26 cellular contexts compared by ENCODE assay signal in genomic region chr7:116324582-116324981, GRCh38.
"Had no signal": no experiment of that assay in that cellular context is flagged by ENCODE, and none has a peak within 500 bp of the region (broad histone marks: within the 10 kb centered on the region; RNA-seq: fewer than 3 reads in every experiment).

No MANE protein-coding gene starts in this region.

- H3K9me3 Mint-ChIP-seq: activated CD4-positive, alpha-beta T cell treated with anti-CD3 and anti-CD28 coated beads, Interleukin-2, amount 10 ng/mL, durations not matched to agents 24 days and 14 days; activated naive CD8-positive, alpha-beta T cell treated with anti-CD3 and anti-CD28 coated beads, Interleukin-2, amount 10 ng/mL, durations not matched to agents 7 days and 5 days; activated T-cell treated with anti-CD3 and anti-CD28 coated beads, Interleukin-2, amount 50 U/mL, for 24 hours; activated T-helper 2 cell treated with anti-CD3 and anti-CD28 coated beads, Interferon-gamma antibody, Interleukin-2, Interleukin-4, amounts not matched to agents 10 μg/mL and 5 μg/mL and 100 μg/mL, durations not matched to agents 14 hours and 24 hours and 36 hours; central memory CD8-positive, alpha-beta T cell; neural progenitor cell; stimulated activated effector memory CD8-positive, alpha-beta T cell treated with anti-CD3 and anti-CD28 coated beads, Interleukin-12 subunit alpha, Interleukin-12 subunit beta, amount 100 ng/mL, for 72 hours had no signal

- H3K27ac ChIP-seq: coronary artery, gastroesophageal sphincter, heart left ventricle, neural progenitor cell, ovary, psoas muscle, skin epidermis, testis had no signal

- ATAC-seq: activated CD8-positive, alpha-beta T cell treated with anti-CD3 and anti-CD28 coated beads, Interleukin-2, amount 10 ng/mL, durations not matched to agents 7 days and 5 days; esophagus mucosa; gastroesophageal sphincter; heart left ventricle; left cardiac atrium; naive thymus-derived CD4-positive, alpha-beta T cell; psoas muscle; right cardiac atrium; stimulated activated effector memory CD8-positive, alpha-beta T cell treated with anti-CD3 and anti-CD28 coated beads, Interleukin-12 subunit alpha, Interleukin-12 subunit beta, amount 100 ng/mL, for 72 hours had no signal

- H3K27ac Mint-ChIP-seq: activated CD4-positive, alpha-beta T cell treated with anti-CD3 and anti-CD28 coated beads, Interleukin-2, amount 10 ng/mL, durations not matched to agents 24 days and 14 days; activated CD8-positive, alpha-beta T cell treated with anti-CD3 and anti-CD28 coated beads, Interleukin-2, amount 10 ng/mL, durations not matched to agents 7 days and 5 days; activated naive CD8-positive, alpha-beta T cell treated with anti-CD3 and anti-CD28 coated beads, Interleukin-2, amount 10 ng/mL, durations not matched to agents 7 days and 5 days; activated T-cell treated with anti-CD3 and anti-CD28 coated beads, Interleukin-2, amount 50 U/mL, for 24 hours; activated T-helper 2 cell treated with anti-CD3 and anti-CD28 coated beads, Interferon-gamma antibody, Interleukin-2, Interleukin-4, amounts not matched to agents 10 μg/mL and 5 μg/mL and 100 μg/mL, durations not matched to agents 14 hours and 24 hours and 36 hours; brain; naive thymus-derived CD4-positive, alpha-beta T cell; neural progenitor cell; stimulated activated effector memory CD8-positive, alpha-beta T cell treated with anti-CD3 and anti-CD28 coated beads, Interleukin-12 subunit alpha, Interleukin-12 subunit beta, amount 100 ng/mL, for 72 hours had no signal

- H3K9me3 ChIP-seq: gastroesophageal sphincter, ovary, psoas muscle, stomach, testis, upper lobe of left lung had no signal

- H3K36me3 Mint-ChIP-seq: activated naive CD8-positive, alpha-beta T cell treated with anti-CD3 and anti-CD28 coated beads, Interleukin-2, amount 10 ng/mL, durations not matched to agents 7 days and 5 days; brain; naive thymus-derived CD4-positive, alpha-beta T cell; neural progenitor cell; stimulated activated effector memory CD8-positive, alpha-beta T cell treated with anti-CD3 and anti-CD28 coated beads, Interleukin-12 subunit alpha, Interleukin-12 subunit beta, amount 100 ng/mL, for 72 hours had no signal

- H3K27me3 Mint-ChIP-seq: central memory CD8-positive, alpha-beta T cell had no signal

- H3K4me3 ChIP-seq: coronary artery, gastroesophageal sphincter, heart left ventricle, neural progenitor cell, ovary, psoas muscle, skin epidermis, stomach, testis, upper lobe of left lung had no signal

- H3K4me3 Mint-ChIP-seq: activated CD4-positive, alpha-beta T cell treated with anti-CD3 and anti-CD28 coated beads, Interleukin-2, amount 10 ng/mL, durations not matched to agents 24 days and 14 days; activated CD8-positive, alpha-beta T cell treated with anti-CD3 and anti-CD28 coated beads, Interleukin-2, amount 10 ng/mL, durations not matched to agents 7 days and 5 days; activated naive CD8-positive, alpha-beta T cell treated with anti-CD3 and anti-CD28 coated beads, Interleukin-2, amount 10 ng/mL, durations not matched to agents 7 days and 5 days; activated T-cell treated with anti-CD3 and anti-CD28 coated beads, Interleukin-2, amount 50 U/mL, for 24 hours; brain; central memory CD8-positive, alpha-beta T cell; naive thymus-derived CD4-positive, alpha-beta T cell; neural progenitor cell; stimulated activated effector memory CD8-positive, alpha-beta T cell treated with anti-CD3 and anti-CD28 coated beads, Interleukin-12 subunit alpha, Interleukin-12 subunit beta, amount 100 ng/mL, for 72 hours had no signal

- DNase-seq: activated CD4-positive, alpha-beta T cell treated with anti-CD3 and anti-CD28 coated beads, Interleukin-2, amount 10 ng/mL, durations not matched to agents 24 days and 14 days; activated CD8-positive, alpha-beta T cell treated with anti-CD3 and anti-CD28 coated beads, Interleukin-2, amount 10 ng/mL, durations not matched to agents 7 days and 5 days; activated naive CD4-positive, alpha-beta T cell treated with Interleukin-2 at 50 U/mL for 16 hours; activated naive CD8-positive, alpha-beta T cell treated with anti-CD3 and anti-CD28 coated beads, Interleukin-2, amount 10 ng/mL, durations not matched to agents 7 days and 5 days; activated T-cell treated with anti-CD3 and anti-CD28 coated beads, Interleukin-2, amount 50 U/mL, for 24 hours; amygdala; heart left ventricle; left cardiac atrium; mesendoderm; naive thymus-derived CD4-positive, alpha-beta T cell; ovary; psoas muscle; right cardiac atrium; stimulated activated CD4-positive, alpha-beta T cell treated with anti-CD3 and anti-CD28 coated beads, Interleukin-4, amount 100 ng/mL, for 24 hours; stomach; testis; upper lobe of left lung had no signal

- H3K36me3 ChIP-seq: gastroesophageal sphincter, heart left ventricle, neural progenitor cell, ovary, stomach, upper lobe of left lung had no signal

- H3K4me2 ChIP-seq: neural progenitor cell had no signal

- H3K4me1 Mint-ChIP-seq: activated CD4-positive, alpha-beta T cell treated with anti-CD3 and anti-CD28 coated beads, Interleukin-2, amount 10 ng/mL, durations not matched to agents 24 days and 14 days; activated naive CD8-positive, alpha-beta T cell treated with anti-CD3 and anti-CD28 coated beads, Interleukin-2, amount 10 ng/mL, durations not matched to agents 7 days and 5 days; central memory CD8-positive, alpha-beta T cell; neural progenitor cell had no signal

- H3K9ac ChIP-seq: neural progenitor cell had no signal

- H3K27me3 ChIP-seq: gastroesophageal sphincter, heart left ventricle, neural progenitor cell, ovary, stomach, testis, upper lobe of left lung had no signal

- H2AFZ ChIP-seq: neural progenitor cell had no signal

- H3K4me1 ChIP-seq: neural progenitor cell, psoas muscle had no signal
